Comparison of ENCODE assay signal across 8 cellular contexts in genomic region chr13:79481685-79482052, GRCh38. TPM values are rescaled to one million over a fixed set of nuclear protein-coding genes. Genes with fewer than 3 reads are reported as not detected.
DNase-seq lines count a peak whose midpoint lies in the region; ATAC-seq and TF ChIP-seq lines count a peak whose summit lies in the region.

No MANE protein-coding gene starts in this region.

- H3K27me3 ChIP-seq in MG63 = peaks cover 7% of the 10 kb centered on the region; the same call in 1 of the 2 replicates
- no peaks in the 10 kb centered on the region for H3K27me3 ChIP-seq in foreskin keratinocyte
- no peaks in the 10 kb centered on the region for H3K27me3 ChIP-seq in sigmoid colon

- WGBS in sigmoid colon, 2 donors = 0 to 1% methylated on average over 12 of the region's 12 CpGs

- H3K4me1 ChIP-seq in foreskin keratinocyte (peaks cover 39% of the 10 kb centered on the region), sigmoid colon (peaks cover 0 to 21% (median 15%) of the 10 kb centered on the region in 4 donors)

- H3K9me3 ChIP-seq in MG63 = no peaks in the 10 kb centered on the region
- no peaks in the 10 kb centered on the region for H3K9me3 ChIP-seq in sigmoid colon

- TF ChIP-seq CTCF in foreskin keratinocyte (conservative IDR thresholded peaks at IDR 0.05) (no peak), sigmoid colon (IDR thresholded peaks at IDR 0.05) (no peak)

- DNase-seq in COLO668 (lab: John Stamatoyannopoulos, UW; ENCODE audit: unreplicated experiment) (peak; percentile 61), MG63 (no peak), activated T-cell treated with anti-CD3 and anti-CD28 coated beads for 4 hours (peak; percentile 79), foreskin keratinocyte (peak in 1 of 2 donors; percentile 55), sigmoid colon (no peak), pons (ENCODE audit: low spot score) (no peak), NCI-H1694 (lab: John Stamatoyannopoulos, UW) (no peak)

- H3K4me3 ChIP-seq in MG63 = peak overlapping the region; percentile 73
- peak overlapping the region; percentile 71 to 81 (median 77) for H3K4me3 ChIP-seq in sigmoid colon

- ATAC-seq in GM21737 (IDR thresholded peaks at IDR 0.05; ENCODE audit: unreplicated experiment) (peak; percentile 22), foreskin keratinocyte (peak; percentile 28)

- H3K27ac ChIP-seq in foreskin keratinocyte = peak overlapping the region; percentile 97
- peak overlapping the region; percentile 77 to 79 (median 78) for H3K27ac ChIP-seq in sigmoid colon

- no peak for TF ChIP-seq EP300 in sigmoid colon (IDR thresholded peaks at IDR 0.05)

- no peak for TF ChIP-seq POLR2A in sigmoid colon (IDR thresholded peaks at IDR 0.05)

- peaks cover 3% of the 10 kb centered on the region; the same call in 1 of the 2 replicates for H3K36me3 ChIP-seq in MG63
- H3K36me3 ChIP-seq in sigmoid colon = no peaks in the 10 kb centered on the region

- intact Hi-C loops in sigmoid colon (cut with DNase I) = loop anchor here (5.0 kb wide), 2 partner anchors 56 to 59 kb away; no protein-coding TSS in a partner anchor

RNA-seq across cellular contexts. Expression of gene NDFIP2, which starts 0.7 kb away (rescaled TPM):
- total RNA-seq in MG63 (2014; rRNA removed; shearing (Covaris generic); ENCODE audit: low replicate concordance) = 27.3 and 45.9 TPM in 2 replicates
- 88.4 and 98.3 TPM in 2 replicates for total RNA-seq in foreskin keratinocyte
- polyA plus RNA-seq in foreskin keratinocyte = 40.7 and 52.6 TPM in 2 replicates
- 10 to 100 TPM in 2 of 4 donors, 1 to 10 TPM in 2; 9.2 to 13.7 (median 10.8) TPM for total RNA-seq in sigmoid colon
- 10 to 100 TPM; 33.6 to 52.2 (median 35.5) TPM for polyA plus RNA-seq in sigmoid colon

Comparison
In these comparisons a context has a peak if more than half of its experiments do, and no peak if none do; other contexts are left out.
1. DNase-seq: peak in COLO668 (single experiment) and activated T-cell treated with anti-CD3 and anti-CD28 coated beads for 4 hours (single experiment); none in MG63 (single experiment), sigmoid colon (single experiment), pons (single experiment) and NCI-H1694 (single experiment).